29 cellular contexts compared by ENCODE assay signal in genomic region chr2:29573602-29574001, GRCh38.
"Had no signal": no experiment of that assay in that cellular context is flagged by ENCODE, and none has a peak within 500 bp of the region (broad histone marks: within the 10 kb centered on the region; RNA-seq: fewer than 3 reads in every experiment).

No MANE protein-coding gene starts in this region.

- H2AFZ ChIP-seq: PC-9 had no signal

- DNase-seq: activated CD4-positive, alpha-beta T cell treated with anti-CD3 and anti-CD28 coated beads for 1 hour; activated CD4-positive, alpha-beta T cell treated with anti-CD3 and anti-CD28 coated beads for 48 hours; activated CD4-positive, CD25-positive, alpha-beta regulatory T cell; activated CD8-positive, alpha-beta T cell treated with anti-CD3 and anti-CD28 coated beads for 36 hours; activated effector memory CD4-positive, alpha-beta T cell treated with anti-CD3 and anti-CD28 coated beads, Interleukin-2, amount 50 U/mL, for 16 hours; activated naive CD4-positive, alpha-beta T cell; activated naive CD4-positive, alpha-beta T cell treated with anti-CD3 and anti-CD28 coated beads, Interleukin-2, amount 50 U/mL, for 16 hours; activated naive CD8-positive, alpha-beta T cell treated with anti-CD3 and anti-CD28 coated beads for 36 hours; activated T-cell treated with anti-CD3 and anti-CD28 coated beads, Interleukin-2, amount 50 U/mL, for 1 hour; activated T-cell treated with anti-CD3 and anti-CD28 coated beads, Interleukin-2, amount 50 U/mL, for 72 hours; amniotic stem cell; aorta; Kasumi-1; KG1; NCI-H1105; NCI-H1417 treated with DMSO at 0.1 percent for 48 hours; NCI-H1694; NCI-H1930; NCI-H2081 treated with DMSO at 0.1 percent for 48 hours; NCI-H226; NCI-H446 treated with DMSO at 0.1 percent for 48 hours; NCI-H524 treated with DMSO at 0.1 percent for 48 hours; PC-9; T1000; WERI-Rb-1 had no signal

- H3K4me2 ChIP-seq: PC-9 had no signal

- H3K4me3 ChIP-seq: PC-9, SK-N-MC had no signal

- H3K27ac ChIP-seq: PC-9, RWPE1, SK-N-MC, WERI-Rb-1 had no signal

- H3K36me3 ChIP-seq: WERI-Rb-1 had no signal

- ATAC-seq: activated CD8-positive, alpha-beta T cell treated with anti-CD3 and anti-CD28 coated beads for 36 hours; activated T-cell treated with anti-CD3 and anti-CD28 coated beads, Interleukin-2, amount 50 U/mL, for 72 hours; activated T-helper 17 cell treated with anti-CD3 and anti-CD28 coated beads, Interleukin-2, amount 50 U/mL, for 72 hours; Right ventricle myocardium inferior had no signal
